In the genomic region with DNA sequence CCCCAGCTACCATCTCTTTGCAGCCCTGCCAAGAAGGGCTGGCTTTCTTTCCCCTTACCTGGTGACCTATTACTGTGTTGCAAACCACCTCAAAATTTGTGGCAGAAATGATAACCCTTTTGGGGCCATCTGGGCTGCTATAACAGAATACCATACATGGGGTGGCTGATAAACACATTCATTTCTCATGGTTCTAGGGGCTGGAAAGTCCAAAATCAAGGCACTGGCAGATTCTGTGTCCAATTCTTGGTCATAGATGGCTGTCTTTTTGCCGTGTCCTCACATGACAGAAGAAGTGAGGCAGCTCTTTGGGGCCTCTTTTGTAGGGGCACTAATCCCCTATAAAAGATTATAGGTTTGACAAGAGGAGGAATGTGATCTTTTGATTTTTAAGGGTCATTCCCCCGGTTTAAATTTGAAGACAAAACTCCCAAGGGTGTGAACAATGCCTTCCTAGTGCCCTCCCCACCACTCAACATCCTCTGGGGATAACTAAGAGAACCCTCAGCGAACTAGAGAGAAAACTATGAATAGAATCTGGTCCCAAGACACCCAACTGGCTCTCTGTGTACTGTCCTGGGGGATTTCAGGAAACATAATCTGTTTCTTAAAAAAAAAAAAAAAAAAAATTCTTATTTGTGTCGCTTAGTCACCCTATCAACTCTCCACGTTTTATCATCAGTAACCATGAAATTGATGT, we compare ENCODE assay signal across 25 cellular contexts. TPM values are rescaled to one million over a fixed set of nuclear protein-coding genes. Genes with fewer than 3 reads are reported as not detected.
DNase-seq lines count a peak whose midpoint lies in the region; ATAC-seq, FAIRE-seq and TF ChIP-seq lines count a peak whose summit lies in the region.
"Had no signal": no experiment of that assay in that cellular context is flagged by ENCODE, and none has a peak within 500 bp of the region (broad histone marks: within the 10 kb centered on the region; RNA-seq: fewer than 3 reads in every experiment).

No MANE protein-coding gene starts in this region.

- H3K4me3 ChIP-seq in A673 (ENCODE audit: low read depth, low read length, poor library complexity, severe bottlenecking) (no peak overlapping the region), small intestine (ENCODE audit: low read depth in 1 of 2, low read length in 2 of 2) (no peak overlapping the region), left lung (no peak overlapping the region)
- H3K4me3 ChIP-seq: A549, GM23248, K562, SJSA1 had no signal

- H3K27me3 Mint-ChIP-seq in CD4-positive, alpha-beta T cell, result peaks cover 10% of the 10 kb centered on the region

- no peaks in the 10 kb centered on the region for H3K9me3 Mint-ChIP-seq in CD4-positive, alpha-beta T cell
- H3K9me3 Mint-ChIP-seq: CD4-positive, alpha-beta memory T cell; T-helper 1 cell treated with Interleukin-12 subunit alpha and Interleukin-12 subunit beta and Interleukin-4 antibody, amounts not matched to agents 30 μg/mL and 1 μg/mL, for 36 hours had no signal

- no peaks in the 10 kb centered on the region for H3K9me3 ChIP-seq in A673 (ENCODE audit: low read depth, low read length, poor library complexity, severe bottlenecking)
- no peaks in the 10 kb centered on the region for H3K9me3 ChIP-seq in CD4-positive, alpha-beta T cell (ENCODE audit: control insufficient read depth, low read length)
- no peaks in the 10 kb centered on the region for H3K9me3 ChIP-seq in small intestine (ENCODE audit: control insufficient read depth, low read depth)
- no peaks in the 10 kb centered on the region for H3K9me3 ChIP-seq in left lung
- H3K9me3 ChIP-seq: A549, BE2C, Caco-2, SJSA1 had no signal

- peak overlapping the region; percentile 94 for H3K4me3 Mint-ChIP-seq in CD4-positive, alpha-beta T cell

- POLR2A ChIA-PET in A673 (lab: Charles Lee; ENCODE audit: low non-redundant PET), result interaction anchor here (0.6 kb wide), 1 partner anchor 241 kb away, joined by 3 read pairs; no protein-coding TSS in a partner anchor
- POLR2A ChIA-PET in CD4-positive, alpha-beta T cell (lab: Charles Lee), result no interaction called here

- intact Hi-C loops in A673 (cut with micrococcal nuclease; ENCODE audit: unreplicated experiment), result loop anchor here (2.0 kb wide), 1 partner anchor 43 kb away; no protein-coding TSS in a partner anchor
- intact Hi-C loops in CD4-positive, alpha-beta T cell (cut with DNase I, micrococcal nuclease), result loop anchor here (2.0 to 5.0 kb wide), 5 partner anchors 55 to 345 kb away; a partner anchor contains a TSS
- intact Hi-C loops in left lung (cut with DNase I), result no loop called here

- H3K36me3 Mint-ChIP-seq in CD4-positive, alpha-beta T cell (ENCODE audit: low read depth), result peaks cover 10% of the 10 kb centered on the region

- H3K36me3 ChIP-seq in A673 (ENCODE audit: insufficient read depth, low read length, poor library complexity, severe bottlenecking) (peaks cover 9% of the 10 kb centered on the region), small intestine (ENCODE audit: control insufficient read depth in 2 of 2, insufficient read depth in 2 of 2, low read length in 2 of 2) (no peaks in the 10 kb centered on the region), left lung (peaks cover 0 to 5% of the 10 kb centered on the region in 2 donors)
- H3K36me3 ChIP-seq: BE2C had no signal

- 60 to 74% (median 67%) methylated on average over 5 of the region's 5 CpGs for WGBS in small intestine, 3 donors

- peaks cover 18% of the 10 kb centered on the region for H3K4me1 Mint-ChIP-seq in CD4-positive, alpha-beta T cell (ENCODE audit: low read depth)

- CTCF ChIA-PET in A673 (lab: Charles Lee), result no interaction called here
- CTCF ChIA-PET in CD4-positive, alpha-beta T cell (lab: Charles Lee), result no interaction called here

- no peaks in the 10 kb centered on the region for H3K27me3 ChIP-seq in A673 (replicated peaks; ENCODE audit: insufficient read depth, low read depth, low read length, poor library complexity)
- no peaks in the 10 kb centered on the region for H3K27me3 ChIP-seq in CD4-positive, alpha-beta T cell (ENCODE audit: control insufficient read depth, insufficient read depth, low read length)
- no peaks in the 10 kb centered on the region for H3K27me3 ChIP-seq in small intestine (ENCODE audit: control insufficient read depth in 2 of 2, insufficient read depth in 2 of 2, low read length in 2 of 2)
- H3K27me3 ChIP-seq in left lung, result peaks cover 0 to 12% of the 10 kb centered on the region in 2 donors
- H3K27me3 ChIP-seq: BE2C had no signal

- BruUV-seq in A673 (replicated peaks; lab: Mats Ljungman, UMichigan), result no TSS peak

- peaks cover 22% of the 10 kb centered on the region for H3K4me1 ChIP-seq in A673 (ENCODE audit: insufficient read depth, low read length, poor library complexity, severe bottlenecking)
- no peaks in the 10 kb centered on the region for H3K4me1 ChIP-seq in small intestine (ENCODE audit: control insufficient read depth in 2 of 2, insufficient read depth in 1 of 2, low read depth in 1 of 2, low read length in 1 of 2)
- H3K4me1 ChIP-seq in left lung, result peaks cover 7 to 24% of the 10 kb centered on the region in 2 donors
- H3K4me1 ChIP-seq: BE2C, Caco-2 had no signal

- no peak for FAIRE-seq in small intestine (lab: Jason Lieb, UNC)
- FAIRE-seq: A549, G401.6, GM12892, K562 had no signal

- ATAC-seq in CD4-positive, alpha-beta T cell (ENCODE audit: poor library complexity), result no peak
- ATAC-seq in HG03354 (IDR thresholded peaks at IDR 0.05; ENCODE audit: poor library complexity, severe bottlenecking, unreplicated experiment) (no peak), HG02759 (IDR thresholded peaks at IDR 0.05; ENCODE audit: unreplicated experiment) (no peak), left lung (no peak)
- ATAC-seq: A549, K562, Panc1, Right ventricle myocardium inferior had no signal

- TF ChIP-seq CTCF in A673 (conservative IDR thresholded peaks at IDR 0.05; ENCODE audit: low read depth, low read length) (no peak), left lung (IDR thresholded peaks at IDR 0.05) (no peak)
- no peak for TF ChIP-seq CTCF in CD4-positive, alpha-beta T cell (IDR thresholded peaks at IDR 0.05)

- no peak overlapping the region for H3K27ac Mint-ChIP-seq in CD4-positive, alpha-beta T cell
- H3K27ac Mint-ChIP-seq: H9; T-helper 1 cell treated with Interleukin-12 subunit alpha and Interleukin-12 subunit beta and Interleukin-4 antibody, amounts not matched to agents 30 μg/mL and 1 μg/mL, for 36 hours had no signal

- peak overlapping the region; percentile 39 for H3K27ac ChIP-seq in A673 (ENCODE audit: low read depth, low read length, poor library complexity, severe bottlenecking)
- no peak overlapping the region for H3K27ac ChIP-seq in CD4-positive, alpha-beta T cell (ENCODE audit: low read depth, low read length)
- peak overlapping the region; percentile 88 for H3K27ac ChIP-seq in epithelial cell of prostate
- H3K27ac ChIP-seq in small intestine (ENCODE audit: low read depth in 1 of 2, low read length in 1 of 2), result no peak overlapping the region
- no peak overlapping the region for H3K27ac ChIP-seq in left lung
- H3K27ac ChIP-seq: A549, GM23248, SJSA1 had no signal

- DNase-seq in A673 (ENCODE audit: low spot score), result peak; percentile 76
- DNase-seq in CD4-positive, alpha-beta T cell, result no peak
- peak; percentile 21 for DNase-seq in NCI-H2171 (lab: John Stamatoyannopoulos, UW)
- no peak for DNase-seq in epithelial cell of prostate (ENCODE audit: low read depth, low spot score)
- DNase-seq in small intestine, result no peak
- no peak for DNase-seq in left lung
- DNase-seq: BE2C; Caco-2; CD4-positive, alpha-beta memory T cell; H9; NCI-H1092 treated with DMSO at 0.1 percent for 48 hours; NCI-H2029 treated with DMSO at 0.1 percent for 48 hours had no signal

RNA-seq across cellular contexts. Expression of a gene that starts 1.7 kb away (rescaled TPM):
- 91.2 and 116 TPM in 2 replicates for total RNA-seq in A673 (2021)
- 10 to 100 TPM; 23.2 to 26.5 TPM for total RNA-seq in CD4-positive, alpha-beta T cell
- polyA plus RNA-seq in small intestine, result 10 to 100 TPM; 14.1 to 23.3 (median 14.5) TPM
- total RNA-seq in left lung, result 10 to 100 TPM; 28.2 to 43.5 TPM

RNA-seq across cellular contexts. Expression of a gene that starts 29.5 kb away (rescaled TPM):
- total RNA-seq in A673 (2021) (0.86 and 1.8 TPM in 2 replicates), left lung (not detected)
- not detected for total RNA-seq in CD4-positive, alpha-beta T cell
- not detected for polyA plus RNA-seq in small intestine
- total RNA-seq: Caco-2; CD4-positive, alpha-beta memory T cell; Daoy; GM23248; K562; NCI-H460; Right ventricle myocardium inferior; SJSA1 had no signal
- polyA plus RNA-seq: A549; CD4-positive, alpha-beta memory T cell; GM23248; K562 had no signal

RNA-seq across cellular contexts. Expression of a gene that starts 54.6 kb away (rescaled TPM):
- total RNA-seq in A673 (2021), result 6.9 and 8.6 TPM in 2 replicates
- total RNA-seq in CD4-positive, alpha-beta T cell, result 1 to 10 TPM; 4.1 to 4.4 TPM
- polyA plus RNA-seq in small intestine, result 10 to 100 TPM; 13.4 to 41.6 (median 28.9) TPM
- 10 to 100 TPM in 1 of 2 donors, 1 to 10 TPM in 1; 8.0 to 14.1 TPM for total RNA-seq in left lung

Comparison
In these comparisons a context has a peak if more than half of its experiments do, and no peak if none do; other contexts are left out.
1. DNase-seq: peak in A673 (single experiment) and NCI-H2171 (single experiment); none in CD4-positive, alpha-beta T cell (0 of 10), epithelial cell of prostate (single experiment), small intestine (single experiment) and left lung (0 of 2).
2. H3K27ac ChIP-seq: peak in A673 (single experiment) and epithelial cell of prostate (single experiment); none in CD4-positive, alpha-beta T cell (single experiment), small intestine (0 of 2) and left lung (0 of 2).
3. intact Hi-C loops: an anchor here in A673 (2.0 kb wide) and CD4-positive, alpha-beta T cell (2.0 to 5.0 kb wide); none called in left lung.